In the genomic region with DNA sequence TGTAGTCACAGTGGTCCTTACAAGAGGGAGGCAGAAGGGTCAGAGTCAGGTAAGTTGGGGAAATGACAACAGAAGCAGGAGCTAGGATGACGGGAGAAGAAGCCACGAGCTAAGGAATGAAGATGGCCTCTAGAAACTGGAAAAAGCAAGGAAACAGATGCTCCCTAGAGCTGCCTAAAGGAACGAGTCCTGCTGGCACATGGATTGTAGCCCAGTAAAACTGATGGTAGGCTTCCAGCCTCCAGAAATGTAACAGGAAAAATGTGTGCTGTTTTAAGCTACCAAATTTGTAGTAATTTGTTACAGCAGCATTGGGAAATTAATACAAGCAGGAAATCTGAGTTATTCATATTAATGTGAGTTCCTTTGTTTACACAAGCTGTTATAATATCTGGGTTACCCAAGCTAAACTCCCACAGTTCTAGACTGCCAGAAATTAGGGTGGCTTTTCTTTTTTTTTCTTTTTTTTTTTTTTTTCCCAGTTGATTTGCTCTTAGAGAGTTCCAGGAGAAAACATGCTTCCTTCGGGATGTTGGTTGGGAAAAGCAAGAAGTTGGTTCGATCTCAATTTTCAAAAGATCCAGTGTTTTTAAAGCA, we compare ENCODE assay signal across 19 cellular contexts.
A peak's percentile ranks its signal among the peaks of the same experiment; 100 is the strongest.
DNase-seq lines count a peak whose midpoint lies in the region; ATAC-seq and TF ChIP-seq lines count a peak whose summit lies in the region.
"Had no signal": no experiment of that assay in that cellular context is flagged by ENCODE, and none has a peak within 500 bp of the region (broad histone marks: within the 10 kb centered on the region; RNA-seq: fewer than 3 reads in every experiment).

No MANE protein-coding gene starts in this region.

- no peak for TF ChIP-seq CTCF in neural progenitor cell (IDR thresholded peaks at IDR 0.05)
- TF ChIP-seq CTCF in GM10266 (IDR thresholded peaks at IDR 0.05; ENCODE audit: control insufficient read depth, insufficient read depth, low read depth, missing control alignments), result no peak
- no peak for TF ChIP-seq CTCF in mucosa of descending colon (IDR thresholded peaks at IDR 0.05)

- ATAC-seq in mucosa of descending colon, result no peak
- ATAC-seq: HCT116 had no signal

- POLR2A ChIA-PET in activated CD4-positive, alpha-beta T cell treated with anti-CD3 and anti-CD28 coated beads, Interleukin-2, amount 10 ng/mL, durations not matched to agents 7 days and 5 days (lab: Charles Lee), result no interaction called here

- H3K27ac Mint-ChIP-seq in activated CD4-positive, alpha-beta T cell treated with anti-CD3 and anti-CD28 coated beads, Interleukin-2, amount 10 ng/mL, durations not matched to agents 24 days and 14 days, result no peak overlapping the region
- no peak overlapping the region for H3K27ac Mint-ChIP-seq in activated CD4-positive, alpha-beta T cell treated with anti-CD3 and anti-CD28 coated beads, Interleukin-2, amount 10 ng/mL, durations not matched to agents 7 days and 5 days
- peak overlapping the region; percentile 51 for H3K27ac Mint-ChIP-seq in neural progenitor cell
- H3K27ac Mint-ChIP-seq: CD4-positive, CD25-positive, alpha-beta regulatory T cell had no signal

- H3K4me1 Mint-ChIP-seq in activated CD4-positive, alpha-beta T cell treated with anti-CD3 and anti-CD28 coated beads, Interleukin-2, amount 10 ng/mL, durations not matched to agents 24 days and 14 days, result no peaks in the 10 kb centered on the region
- no peaks in the 10 kb centered on the region for H3K4me1 Mint-ChIP-seq in activated CD4-positive, alpha-beta T cell treated with anti-CD3 and anti-CD28 coated beads, Interleukin-2, amount 10 ng/mL, durations not matched to agents 7 days and 5 days
- peaks cover 19% of the 10 kb centered on the region for H3K4me1 Mint-ChIP-seq in neural progenitor cell

- CTCF ChIA-PET in activated CD4-positive, alpha-beta T cell treated with anti-CD3 and anti-CD28 coated beads, Interleukin-2, amount 10 ng/mL, durations not matched to agents 7 days and 5 days (lab: Charles Lee), result interaction anchor here (0.6 to 1.5 kb wide), 3 partner anchors 13 to 228 kb away, joined by 3 to 4 read pairs (median 3); no protein-coding TSS in a partner anchor

- no peak overlapping the region for H3K4me3 ChIP-seq in ectodermal cell (ENCODE audit: insufficient read depth, low read depth, low read length)
- H3K4me3 ChIP-seq in neural progenitor cell, result no peak overlapping the region
- no peak overlapping the region for H3K4me3 ChIP-seq in mucosa of descending colon
- no peak overlapping the region for H3K4me3 ChIP-seq in effector memory CD4-positive, alpha-beta T cell (ENCODE audit: insufficient read depth, low read depth, low read length, poor library complexity, severe bottlenecking)
- H3K4me3 ChIP-seq: BLaER1 treated with 17β-estradiol and CSF1 and Interleukin-3, amounts not matched to agents 10 nM and 100 nM; GM23248 had no signal

- peaks cover 17% of the 10 kb centered on the region for H3K4me1 ChIP-seq in ectodermal cell (ENCODE audit: control insufficient read depth, insufficient read depth, low read length)
- H3K4me1 ChIP-seq in neural progenitor cell, result peaks cover 21% of the 10 kb centered on the region
- no peaks in the 10 kb centered on the region for H3K4me1 ChIP-seq in mucosa of descending colon (ENCODE audit: low read depth)
- no peaks in the 10 kb centered on the region for H3K4me1 ChIP-seq in effector memory CD4-positive, alpha-beta T cell (ENCODE audit: control insufficient read depth, insufficient read depth, low read length, poor library complexity, severe bottlenecking)

- WGBS in ectodermal cell, 2 experiments, result 71 to 72% methylated on average over 5 of the region's 5 CpGs

- peaks cover 23% of the 10 kb centered on the region for H3K9me3 Mint-ChIP-seq in activated CD4-positive, alpha-beta T cell treated with anti-CD3 and anti-CD28 coated beads, Interleukin-2, amount 10 ng/mL, durations not matched to agents 24 days and 14 days
- peaks cover 30% of the 10 kb centered on the region for H3K9me3 Mint-ChIP-seq in activated CD4-positive, alpha-beta T cell treated with anti-CD3 and anti-CD28 coated beads, Interleukin-2, amount 10 ng/mL, durations not matched to agents 7 days and 5 days
- peaks cover 12% of the 10 kb centered on the region for H3K9me3 Mint-ChIP-seq in neural progenitor cell

- H3K79me2 ChIP-seq in neural progenitor cell (ENCODE audit: low read depth), result no peaks in the 10 kb centered on the region

- H3K27me3 ChIP-seq in ectodermal cell (ENCODE audit: control insufficient read depth, insufficient read depth, low read length, poor library complexity, severe bottlenecking) (no peaks in the 10 kb centered on the region), neural progenitor cell (no peaks in the 10 kb centered on the region)
- H3K27me3 ChIP-seq in effector memory CD4-positive, alpha-beta T cell (replicated peaks; ENCODE audit: control insufficient read depth, insufficient read depth, low read length, poor library complexity, severe bottlenecking), result no peaks in the 10 kb centered on the region
- H3K27me3 ChIP-seq: BLaER1 treated with 17β-estradiol and CSF1 and Interleukin-3, amounts not matched to agents 10 nM and 100 nM had no signal

- H3K4me2 ChIP-seq in neural progenitor cell, result peak overlapping the region; percentile 52
- H3K4me2 ChIP-seq: BLaER1 treated with 17β-estradiol and CSF1 and Interleukin-3, amounts not matched to agents 10 nM and 100 nM had no signal

- H3K4me3 Mint-ChIP-seq in activated CD4-positive, alpha-beta T cell treated with anti-CD3 and anti-CD28 coated beads, Interleukin-2, amount 10 ng/mL, durations not matched to agents 24 days and 14 days, result no peak overlapping the region
- H3K4me3 Mint-ChIP-seq in activated CD4-positive, alpha-beta T cell treated with anti-CD3 and anti-CD28 coated beads, Interleukin-2, amount 10 ng/mL, durations not matched to agents 7 days and 5 days, result no peak overlapping the region
- peak overlapping the region; percentile 26 for H3K4me3 Mint-ChIP-seq in neural progenitor cell
- H3K4me3 Mint-ChIP-seq: CD4-positive, CD25-positive, alpha-beta regulatory T cell had no signal

- no peaks in the 10 kb centered on the region for H3K27me3 Mint-ChIP-seq in activated CD4-positive, alpha-beta T cell treated with anti-CD3 and anti-CD28 coated beads, Interleukin-2, amount 10 ng/mL, durations not matched to agents 24 days and 14 days
- H3K27me3 Mint-ChIP-seq in activated CD4-positive, alpha-beta T cell treated with anti-CD3 and anti-CD28 coated beads, Interleukin-2, amount 10 ng/mL, durations not matched to agents 7 days and 5 days, result peaks cover 3% of the 10 kb centered on the region
- H3K27me3 Mint-ChIP-seq in neural progenitor cell (ENCODE audit: insufficient read depth, low read depth), result peaks cover 6% of the 10 kb centered on the region

- intact Hi-C loops in activated CD4-positive, alpha-beta T cell treated with anti-CD3 and anti-CD28 coated beads, Interleukin-2, amount 10 ng/mL, durations not matched to agents 24 days and 14 days (cut with micrococcal nuclease), result no loop called here
- intact Hi-C loops in mucosa of descending colon (cut with DNase I, micrococcal nuclease), result no loop called here

- no peak overlapping the region for H3K9ac ChIP-seq in neural progenitor cell
- H3K9ac ChIP-seq: BLaER1 treated with 17β-estradiol and CSF1 and Interleukin-3, amounts not matched to agents 10 nM and 100 nM; GM23248 had no signal

- H4K20me1 ChIP-seq in neural progenitor cell (ENCODE audit: low read depth), result no peaks in the 10 kb centered on the region
- H4K20me1 ChIP-seq: BLaER1 treated with 17β-estradiol and CSF1 and Interleukin-3, amounts not matched to agents 10 nM and 100 nM had no signal

- H3K27ac ChIP-seq in ectodermal cell (ENCODE audit: insufficient read depth, low read depth, low read length, poor library complexity, severe bottlenecking), result peak overlapping the region; percentile 73
- no peak overlapping the region for H3K27ac ChIP-seq in neural progenitor cell
- no peak overlapping the region for H3K27ac ChIP-seq in effector memory CD4-positive, alpha-beta T cell (ENCODE audit: insufficient read depth, low read length, poor library complexity, severe bottlenecking)
- H3K27ac ChIP-seq: BLaER1 treated with 17β-estradiol and CSF1 and Interleukin-3, amounts not matched to agents 10 nM and 100 nM; GM23248; HL-60 had no signal

- peaks cover 2% of the 10 kb centered on the region for H3K36me3 Mint-ChIP-seq in activated CD4-positive, alpha-beta T cell treated with anti-CD3 and anti-CD28 coated beads, Interleukin-2, amount 10 ng/mL, durations not matched to agents 24 days and 14 days (ENCODE audit: low read depth)
- H3K36me3 Mint-ChIP-seq in activated CD4-positive, alpha-beta T cell treated with anti-CD3 and anti-CD28 coated beads, Interleukin-2, amount 10 ng/mL, durations not matched to agents 7 days and 5 days (ENCODE audit: low read depth), result peaks cover 8% of the 10 kb centered on the region
- H3K36me3 Mint-ChIP-seq in neural progenitor cell, result no peaks in the 10 kb centered on the region

- H3K9me3 ChIP-seq in ectodermal cell (ENCODE audit: control insufficient read depth, low read length) (no peaks in the 10 kb centered on the region), neural progenitor cell (ENCODE audit: low read depth) (no peaks in the 10 kb centered on the region), mucosa of descending colon (no peaks in the 10 kb centered on the region)
- H3K9me3 ChIP-seq in effector memory CD4-positive, alpha-beta T cell (ENCODE audit: control insufficient read depth, low read length), result no peaks in the 10 kb centered on the region
- H3K9me3 ChIP-seq: BLaER1 treated with 17β-estradiol and CSF1 and Interleukin-3, amounts not matched to agents 10 nM and 100 nM had no signal

- peak; percentile 14 for DNase-seq in activated CD4-positive, alpha-beta T cell treated with anti-CD3 and anti-CD28 coated beads, Interleukin-2, amount 10 ng/mL, durations not matched to agents 24 days and 14 days
- DNase-seq in activated CD4-positive, alpha-beta T cell treated with anti-CD3 and anti-CD28 coated beads, Interleukin-2, amount 10 ng/mL, durations not matched to agents 7 days and 5 days, result no peak
- no peak for DNase-seq in neural progenitor cell (ENCODE audit: low spot score)
- DNase-seq in GM10266 (ENCODE audit: extremely low spot score), result no peak
- DNase-seq in stimulated activated CD4-positive, alpha-beta T cell treated with anti-CD3 and anti-CD28 coated beads, Interleukin-4, amount 100 ng/mL, for 1 hour, result no peak
- DNase-seq in mucosa of descending colon, result no peak
- no peak for DNase-seq in effector memory CD4-positive, alpha-beta T cell
- DNase-seq: 8988T; AML-193; Calu3; CD4-positive, CD25-positive, alpha-beta regulatory T cell; DMS153; DND-41; GF-D8; GM23248 had no signal

- no peak overlapping the region for H2AFZ ChIP-seq in neural progenitor cell (replicated peaks)
- H2AFZ ChIP-seq: GM23248 had no signal

- H3K36me3 ChIP-seq in ectodermal cell (ENCODE audit: control insufficient read depth, insufficient read depth, low read length), result no peaks in the 10 kb centered on the region
- no peaks in the 10 kb centered on the region for H3K36me3 ChIP-seq in neural progenitor cell
- H3K36me3 ChIP-seq in mucosa of descending colon (ENCODE audit: low read depth), result no peaks in the 10 kb centered on the region
- H3K36me3 ChIP-seq in effector memory CD4-positive, alpha-beta T cell (ENCODE audit: control insufficient read depth, insufficient read depth, low read length), result no peaks in the 10 kb centered on the region
- H3K36me3 ChIP-seq: BLaER1 treated with 17β-estradiol and CSF1 and Interleukin-3, amounts not matched to agents 10 nM and 100 nM had no signal

- peaks cover 18% of the 10 kb centered on the region for H3F3A ChIP-seq in neural progenitor cell (ENCODE audit: low read depth)
